9 cellular contexts compared by ENCODE assay signal in the genomic region with DNA sequence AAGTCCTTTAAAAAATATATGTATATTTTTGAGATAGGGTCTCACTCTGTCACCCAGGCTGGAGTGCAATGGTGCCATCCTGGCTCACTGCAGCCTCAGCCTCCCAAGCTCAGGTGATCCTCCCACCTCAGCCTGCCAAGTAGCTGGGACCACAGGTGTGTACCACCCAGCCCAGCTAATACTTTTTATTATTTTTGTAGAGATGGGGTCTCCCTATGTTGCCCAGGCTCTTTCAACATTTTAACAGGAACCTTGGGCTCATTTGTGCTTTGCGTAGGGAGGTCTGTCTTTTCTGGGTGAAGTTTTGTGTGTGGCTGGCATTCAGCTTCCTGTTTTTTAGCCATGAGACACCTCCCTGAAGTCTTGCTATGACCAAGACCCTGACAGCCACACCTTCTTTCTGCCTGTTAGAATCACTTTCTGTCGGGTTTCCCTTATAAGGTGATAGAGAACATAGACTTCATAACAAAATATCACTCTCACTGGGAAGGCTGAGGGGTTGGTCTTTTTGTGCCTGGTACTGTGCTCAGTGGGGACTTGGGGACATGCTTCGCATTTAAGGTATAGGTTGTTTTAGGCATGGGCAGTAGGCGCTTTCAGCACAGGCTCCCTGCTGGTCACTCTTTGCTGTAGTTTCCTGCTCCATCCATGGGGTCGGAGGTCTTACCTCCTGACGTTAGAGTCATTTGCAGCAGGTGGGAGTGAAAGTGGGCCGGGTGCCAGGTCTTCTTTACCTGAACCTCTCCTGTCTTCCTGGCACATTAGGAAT. TPM values are rescaled to one million over a fixed set of nuclear protein-coding genes. Genes with fewer than 3 reads are reported as not detected.
DNase-seq lines count a peak whose midpoint lies in the region; ATAC-seq and TF ChIP-seq lines count a peak whose summit lies in the region.
"Had no signal": no experiment of that assay in that cellular context is flagged by ENCODE, and none has a peak within 500 bp of the region (broad histone marks: within the 10 kb centered on the region; RNA-seq: fewer than 3 reads in every experiment).

No MANE protein-coding gene starts in this region.

- peak overlapping the region; percentile 85 for H3K4me3 ChIP-seq in suprapubic skin
- no peak overlapping the region for H3K4me3 ChIP-seq in HAP-1

- in situ Hi-C loops in HAP-1 (cut with MboI; ENCODE audit: low sequenced_read_pairs): no loop called here

- intact Hi-C loops in activated CD8-positive, alpha-beta T cell treated with anti-CD3 and anti-CD28 coated beads for 36 hours (cut with micrococcal nuclease): no loop called here
- intact Hi-C loops in activated B cell treated with CpG ODN at 0.5 μM for 24 hours (cut with micrococcal nuclease): loop anchor here (1.0 kb wide), 4 partner anchors 38 to 236 kb away; a partner anchor contains a TSS

- H3K27me3 ChIP-seq in suprapubic skin: no peaks in the 10 kb centered on the region
- H3K27me3 ChIP-seq in HAP-1 (ENCODE audit: low read depth): no peaks in the 10 kb centered on the region

- CTCF ChIA-PET in activated CD8-positive, alpha-beta T cell treated with anti-CD3 and anti-CD28 coated beads for 36 hours (lab: Charles Lee): no interaction called here
- CTCF ChIA-PET in activated CD8-positive, alpha-beta T cell treated with anti-CD3 and anti-CD28 coated beads, Interleukin-2, amount 10 ng/mL, durations not matched to agents 7 days and 5 days (lab: Charles Lee): no interaction called here
- CTCF ChIA-PET in activated B cell treated with CpG ODN at 0.5 μM for 24 hours (lab: Charles Lee): interaction anchor here (0.7 to 1.8 kb wide), 2 partner anchors 38 to 59 kb away, joined by 3 to 5 read pairs; no protein-coding TSS in a partner anchor

- H3K4me3 Mint-ChIP-seq in activated CD8-positive, alpha-beta T cell treated with anti-CD3 and anti-CD28 coated beads for 36 hours: no peak overlapping the region
- no peak overlapping the region for H3K4me3 Mint-ChIP-seq in activated CD8-positive, alpha-beta T cell treated with anti-CD3 and anti-CD28 coated beads, Interleukin-2, amount 10 ng/mL, durations not matched to agents 7 days and 5 days
- H3K4me3 Mint-ChIP-seq in activated B cell treated with CpG ODN at 0.5 μM for 24 hours: peak overlapping the region; percentile 96

- peak; percentile 74 for ATAC-seq in activated CD8-positive, alpha-beta T cell treated with anti-CD3 and anti-CD28 coated beads for 36 hours
- no peak for ATAC-seq in activated CD8-positive, alpha-beta T cell treated with anti-CD3 and anti-CD28 coated beads, Interleukin-2, amount 10 ng/mL, durations not matched to agents 7 days and 5 days
- peak; percentile 65 for ATAC-seq in HG03095 (IDR thresholded peaks at IDR 0.05; ENCODE audit: unreplicated experiment)
- peak; percentile 65 for ATAC-seq in activated B cell treated with CpG ODN at 0.5 μM for 24 hours (ENCODE audit: low read depth)

- peaks cover 16% of the 10 kb centered on the region for H3K4me1 Mint-ChIP-seq in activated CD8-positive, alpha-beta T cell treated with anti-CD3 and anti-CD28 coated beads for 36 hours (ENCODE audit: low read depth)
- peaks cover 33% of the 10 kb centered on the region for H3K4me1 Mint-ChIP-seq in activated CD8-positive, alpha-beta T cell treated with anti-CD3 and anti-CD28 coated beads, Interleukin-2, amount 10 ng/mL, durations not matched to agents 7 days and 5 days (ENCODE audit: low read depth)
- H3K4me1 Mint-ChIP-seq in activated B cell treated with CpG ODN at 0.5 μM for 24 hours: peaks cover 76% of the 10 kb centered on the region

- H3K4me1 ChIP-seq in suprapubic skin: peaks cover 15% of the 10 kb centered on the region
- peaks cover 10% of the 10 kb centered on the region for H3K4me1 ChIP-seq in HAP-1

- H3K9me3 ChIP-seq in suprapubic skin (no peaks in the 10 kb centered on the region), HAP-1 (no peaks in the 10 kb centered on the region)

- H3K27ac ChIP-seq in suprapubic skin: peak overlapping the region; percentile 22

- H3K36me3 ChIP-seq in suprapubic skin (no peaks in the 10 kb centered on the region), HAP-1 (replicated peaks) (no peaks in the 10 kb centered on the region)

- H3K27me3 Mint-ChIP-seq in activated CD8-positive, alpha-beta T cell treated with anti-CD3 and anti-CD28 coated beads for 36 hours: peaks cover 63% of the 10 kb centered on the region
- H3K27me3 Mint-ChIP-seq in activated CD8-positive, alpha-beta T cell treated with anti-CD3 and anti-CD28 coated beads, Interleukin-2, amount 10 ng/mL, durations not matched to agents 7 days and 5 days (ENCODE audit: low read depth): peaks cover 75% of the 10 kb centered on the region
- H3K27me3 Mint-ChIP-seq in activated B cell treated with CpG ODN at 0.5 μM for 24 hours: peaks cover 2% of the 10 kb centered on the region

- TF ChIP-seq POLR2A in suprapubic skin (IDR thresholded peaks at IDR 0.05): no peak

- POLR2A ChIA-PET in activated CD8-positive, alpha-beta T cell treated with anti-CD3 and anti-CD28 coated beads for 36 hours (lab: Charles Lee): interaction anchor here (0.6 to 1.3 kb wide), 2 partner anchors 20 to 190 kb away, joined by 3 read pairs; no protein-coding TSS in a partner anchor
- POLR2A ChIA-PET in activated CD8-positive, alpha-beta T cell treated with anti-CD3 and anti-CD28 coated beads, Interleukin-2, amount 10 ng/mL, durations not matched to agents 7 days and 5 days (lab: Charles Lee): no interaction called here
- POLR2A ChIA-PET in activated B cell treated with CpG ODN at 0.5 μM for 24 hours (lab: Charles Lee): interaction anchor here (0.6 to 2.6 kb wide), 8 partner anchors 11 to 1015 kb away, joined by 3 to 14 read pairs (median 4); a partner anchor contains a TSS

- 78% methylated on average over 7 of the region's 7 CpGs for WGBS in suprapubic skin

- no peak overlapping the region for H3K27ac Mint-ChIP-seq in activated CD8-positive, alpha-beta T cell treated with anti-CD3 and anti-CD28 coated beads for 36 hours
- no peak overlapping the region for H3K27ac Mint-ChIP-seq in activated CD8-positive, alpha-beta T cell treated with anti-CD3 and anti-CD28 coated beads, Interleukin-2, amount 10 ng/mL, durations not matched to agents 7 days and 5 days
- peak overlapping the region; percentile 95 for H3K27ac Mint-ChIP-seq in activated B cell treated with CpG ODN at 0.5 μM for 24 hours

- no peaks in the 10 kb centered on the region for H3K36me3 Mint-ChIP-seq in activated CD8-positive, alpha-beta T cell treated with anti-CD3 and anti-CD28 coated beads for 36 hours (ENCODE audit: low read depth)
- no peaks in the 10 kb centered on the region for H3K36me3 Mint-ChIP-seq in activated CD8-positive, alpha-beta T cell treated with anti-CD3 and anti-CD28 coated beads, Interleukin-2, amount 10 ng/mL, durations not matched to agents 7 days and 5 days (ENCODE audit: low read depth)
- H3K36me3 Mint-ChIP-seq in activated B cell treated with CpG ODN at 0.5 μM for 24 hours (ENCODE audit: low read depth): peaks cover 4% of the 10 kb centered on the region

- TF ChIP-seq CTCF in activated CD8-positive, alpha-beta T cell treated with anti-CD3 and anti-CD28 coated beads for 36 hours (IDR thresholded peaks at IDR 0.05): no peak
- TF ChIP-seq CTCF in activated B cell treated with CpG ODN at 0.5 μM for 24 hours (IDR thresholded peaks at IDR 0.05): no peak
- TF ChIP-seq CTCF in suprapubic skin (IDR thresholded peaks at IDR 0.05): no peak

- H3K9me3 Mint-ChIP-seq in activated CD8-positive, alpha-beta T cell treated with anti-CD3 and anti-CD28 coated beads for 36 hours: no peaks in the 10 kb centered on the region
- H3K9me3 Mint-ChIP-seq in activated CD8-positive, alpha-beta T cell treated with anti-CD3 and anti-CD28 coated beads, Interleukin-2, amount 10 ng/mL, durations not matched to agents 7 days and 5 days (ENCODE audit: insufficient read depth): no peaks in the 10 kb centered on the region
- no peaks in the 10 kb centered on the region for H3K9me3 Mint-ChIP-seq in activated B cell treated with CpG ODN at 0.5 μM for 24 hours

- no peak for TF ChIP-seq EP300 in suprapubic skin (IDR thresholded peaks at IDR 0.05)

- peak; percentile 53 for DNase-seq in activated CD8-positive, alpha-beta T cell treated with anti-CD3 and anti-CD28 coated beads for 36 hours
- no peak for DNase-seq in activated CD8-positive, alpha-beta T cell treated with anti-CD3 and anti-CD28 coated beads, Interleukin-2, amount 10 ng/mL, durations not matched to agents 7 days and 5 days
- DNase-seq in activated B cell treated with CpG ODN at 0.5 μM for 24 hours: no peak
- DNase-seq in suprapubic skin (ENCODE audit: low spot score in 2 of 2): no peak
- DNase-seq in HAP-1 (ENCODE audit: low spot score in 2 of 2): no peak
- no peak for DNase-seq in NCI-H1417 treated with DMSO at 0.1 percent for 48 hours (lab: John Stamatoyannopoulos, UW)
- no peak for DNase-seq in activated CD4-positive, alpha-beta T cell treated with anti-CD3 and anti-CD28 coated beads, Interleukin-2, amount 50 U/mL, for 4 hours
- DNase-seq: NCI-H2081 had no signal

RNA-seq across cellular contexts. Expression of a gene that starts 3.4 kb away (rescaled TPM):
- under 1 TPM; 0.45 to 0.76 TPM for total RNA-seq in activated CD8-positive, alpha-beta T cell treated with anti-CD3 and anti-CD28 coated beads for 36 hours
- not detected for total RNA-seq in activated CD8-positive, alpha-beta T cell treated with anti-CD3 and anti-CD28 coated beads, Interleukin-2, amount 10 ng/mL, durations not matched to agents 7 days and 5 days
- total RNA-seq in activated B cell treated with CpG ODN at 0.5 μM for 24 hours: 33.0 and 36.0 TPM in 2 replicates
- 10 to 100 TPM in 3 of 4 donors, 1 to 10 TPM in 1; 5.8 to 15.2 (median 11.4) TPM for total RNA-seq in suprapubic skin
